ENCODE assay signal across 8 cellular contexts in the genomic region with DNA sequence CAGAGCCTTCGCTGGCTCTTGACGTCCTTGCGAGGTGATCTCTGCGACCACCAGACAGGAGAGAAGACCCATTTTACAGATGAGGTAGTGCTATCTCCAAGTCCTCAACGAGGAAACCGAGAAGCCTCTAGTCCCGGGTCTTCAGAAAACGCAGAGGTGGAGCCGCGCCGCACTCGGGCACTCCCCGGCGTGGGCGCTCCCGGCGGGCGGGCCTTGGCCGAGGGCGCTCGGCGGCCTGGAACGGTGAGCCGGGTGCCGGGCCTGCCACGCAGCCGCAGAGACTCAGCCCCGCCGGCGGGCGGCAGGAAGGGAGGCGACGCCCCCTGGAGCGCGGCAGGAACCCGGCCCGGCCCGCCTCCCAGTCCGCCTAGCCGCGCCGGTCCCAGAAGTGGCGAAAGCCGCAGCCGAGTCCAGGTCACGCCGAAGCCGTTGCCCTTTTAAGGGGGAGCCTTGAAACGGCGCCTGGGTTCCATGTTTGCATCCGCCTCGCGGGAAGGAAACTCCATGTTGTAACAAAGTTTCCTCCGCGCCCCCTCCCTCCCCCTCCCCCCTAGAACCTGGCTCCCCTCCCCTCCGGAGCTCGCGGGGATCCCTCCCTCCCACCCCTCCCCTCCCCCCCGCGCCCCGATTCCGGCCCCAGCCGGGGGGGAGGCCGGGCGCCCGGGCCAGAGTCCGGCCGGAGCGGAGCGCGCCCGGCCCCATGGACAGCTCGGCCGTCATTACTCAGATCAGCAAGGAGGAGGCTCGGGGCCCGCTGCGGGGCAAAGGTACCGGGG. TPM values are rescaled to one million over a fixed set of nuclear protein-coding genes. Genes with fewer than 3 reads are reported as not detected.
A peak's percentile ranks its signal among the peaks of the same experiment; 100 is the strongest.
DNase-seq lines count a peak whose midpoint lies in the region; ATAC-seq lines count a peak whose summit lies in the region.

A gene with protein sequence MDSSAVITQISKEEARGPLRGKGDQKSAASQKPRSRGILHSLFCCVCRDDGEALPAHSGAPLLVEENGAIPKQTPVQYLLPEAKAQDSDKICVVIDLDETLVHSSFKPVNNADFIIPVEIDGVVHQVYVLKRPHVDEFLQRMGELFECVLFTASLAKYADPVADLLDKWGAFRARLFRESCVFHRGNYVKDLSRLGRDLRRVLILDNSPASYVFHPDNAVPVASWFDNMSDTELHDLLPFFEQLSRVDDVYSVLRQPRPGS (plus strand): TSS at position 478 of the 776 bp plus-strand sequence. CDS start 223 bp downstream, at position 701.

- peak; percentile 27 for ATAC-seq in GM21786 (IDR thresholded peaks at IDR 0.05; ENCODE audit: unreplicated experiment)
- peak; percentile 45 for ATAC-seq in naive thymus-derived CD4-positive, alpha-beta T cell
- ATAC-seq in stimulated activated naive B cell treated with anti-CD40 and anti-IgM and Interleukin-4, amounts not matched to agents 10 μg/mL and 1 μg/mL and 100 μg/mL, for 72 hours (replicated peaks) = peak; percentile 65 to 66

- H3K36me3 ChIP-seq in Karpas-422 (ENCODE audit: insufficient read depth, low read length) = peaks cover 12% of the 10 kb centered on the region; the same call in 1 of the 2 replicates
- H3K36me3 ChIP-seq in naive thymus-derived CD4-positive, alpha-beta T cell (ENCODE audit: control insufficient read depth in 2 of 3, insufficient read depth in 3 of 3, low read length in 3 of 3) = peaks cover 0 to 35% (median 0%) of the 10 kb centered on the region in 3 experiments

- peak within 1 kb of the TSS; percentile 95 for H3K4me2 ChIP-seq in Karpas-422 (ENCODE audit: low read depth, low read length, poor library complexity, severe bottlenecking)

- H3K27me3 Mint-ChIP-seq in naive thymus-derived CD4-positive, alpha-beta T cell = no peaks in the 10 kb centered on the region
- peaks cover 0 to 7% of the 10 kb centered on the region in 2 donors for H3K27me3 Mint-ChIP-seq in stimulated activated naive B cell treated with anti-CD40 and anti-IgM and Interleukin-4, amounts not matched to agents 10 μg/mL and 1 μg/mL and 100 μg/mL, for 72 hours

- POLR2A ChIA-PET in naive thymus-derived CD4-positive, alpha-beta T cell (lab: Charles Lee) = interaction anchor here (0.7 to 2.3 kb wide), 11 partner anchors 31 to 260 kb away, joined by 3 to 12 read pairs (median 3); a partner anchor contains a TSS

- H3K4me1 Mint-ChIP-seq in naive thymus-derived CD4-positive, alpha-beta T cell = peaks cover 24 to 58% (median 54%) of the 10 kb centered on the region in 7 donors
- H3K4me1 Mint-ChIP-seq in stimulated activated naive B cell treated with anti-CD40 and anti-IgM and Interleukin-4, amounts not matched to agents 10 μg/mL and 1 μg/mL and 100 μg/mL, for 72 hours = peaks cover 46 to 80% of the 10 kb centered on the region in 2 donors

- H3K27ac ChIP-seq in Karpas-422 (ENCODE audit: low read length) = peak within 1 kb of the TSS; percentile 86
- peak within 1 kb of the TSS; percentile 86 for H3K27ac ChIP-seq in naive thymus-derived CD4-positive, alpha-beta T cell (ENCODE audit: low read depth, low read length)

- no peaks in the 10 kb centered on the region for H3K9me3 Mint-ChIP-seq in naive thymus-derived CD4-positive, alpha-beta T cell
- no peaks in the 10 kb centered on the region for H3K9me3 Mint-ChIP-seq in stimulated activated naive B cell treated with anti-CD40 and anti-IgM and Interleukin-4, amounts not matched to agents 10 μg/mL and 1 μg/mL and 100 μg/mL, for 72 hours

- H3K4me3 Mint-ChIP-seq in naive thymus-derived CD4-positive, alpha-beta T cell = peak within 1 kb of the TSS; percentile 92 to 99 (median 95)
- peak within 1 kb of the TSS; percentile 96 to 99 for H3K4me3 Mint-ChIP-seq in stimulated activated naive B cell treated with anti-CD40 and anti-IgM and Interleukin-4, amounts not matched to agents 10 μg/mL and 1 μg/mL and 100 μg/mL, for 72 hours

- H3K4me1 ChIP-seq in Karpas-422 (ENCODE audit: low read length) = peaks cover 61% of the 10 kb centered on the region
- peaks cover 27 to 34% of the 10 kb centered on the region in 2 donors for H3K4me1 ChIP-seq in naive thymus-derived CD4-positive, alpha-beta T cell (ENCODE audit: control insufficient read depth in 2 of 2, insufficient read depth in 2 of 2, low read length in 2 of 2)

- H4K20me1 ChIP-seq in Karpas-422 (ENCODE audit: insufficient read depth, low read depth, low read length) = no peaks in the 10 kb centered on the region

- H3K27ac Mint-ChIP-seq in naive thymus-derived CD4-positive, alpha-beta T cell = peak within 1 kb of the TSS; percentile 93 to 100 (median 96)
- peak within 1 kb of the TSS; percentile 96 for H3K27ac Mint-ChIP-seq in stimulated activated naive B cell treated with anti-CD40 and anti-IgM and Interleukin-4, amounts not matched to agents 10 μg/mL and 1 μg/mL and 100 μg/mL, for 72 hours

- no peaks in the 10 kb centered on the region for H3K27me3 ChIP-seq in Karpas-422 (ENCODE audit: low read length)
- H3K27me3 ChIP-seq in naive thymus-derived CD4-positive, alpha-beta T cell (ENCODE audit: control insufficient read depth in 2 of 2, insufficient read depth in 2 of 2, low read length in 2 of 2) = no peaks in the 10 kb centered on the region

- H3K9ac ChIP-seq in Karpas-422 (ENCODE audit: low read length) = peak within 1 kb of the TSS; percentile 97

- intact Hi-C loops in naive thymus-derived CD4-positive, alpha-beta T cell (cut with micrococcal nuclease) = loop anchor here (1.0 to 5.0 kb wide), 10 partner anchors 42 to 1143 kb away; a partner anchor contains a TSS

- peak within 1 kb of the TSS; percentile 99 for H2AFZ ChIP-seq in Karpas-422 (ENCODE audit: low read length)

- peaks cover 25% of the 10 kb centered on the region for H3K79me2 ChIP-seq in Karpas-422 (ENCODE audit: low read length)

- CTCF ChIA-PET in naive thymus-derived CD4-positive, alpha-beta T cell (lab: Charles Lee) = interaction anchor here (0.6 kb wide), 1 partner anchor 894 kb away, joined by 3 read pairs; no protein-coding TSS in a partner anchor

- H3K36me3 Mint-ChIP-seq in naive thymus-derived CD4-positive, alpha-beta T cell = peaks cover 0 to 23% (median 0%) of the 10 kb centered on the region in 5 donors
- H3K36me3 Mint-ChIP-seq in stimulated activated naive B cell treated with anti-CD40 and anti-IgM and Interleukin-4, amounts not matched to agents 10 μg/mL and 1 μg/mL and 100 μg/mL, for 72 hours = peaks cover 17 to 20% of the 10 kb centered on the region in 2 donors

- peak within 1 kb of the TSS; percentile 94 for H3K4me3 ChIP-seq in Karpas-422 (ENCODE audit: low read length)
- H3K4me3 ChIP-seq in naive thymus-derived CD4-positive, alpha-beta T cell (ENCODE audit: low read length) = peak within 1 kb of the TSS; percentile 71

- no peaks in the 10 kb centered on the region for H3K9me3 ChIP-seq in Karpas-422 (ENCODE audit: low read length)
- no peaks in the 10 kb centered on the region for H3K9me3 ChIP-seq in naive thymus-derived CD4-positive, alpha-beta T cell (ENCODE audit: control insufficient read depth in 2 of 3, low read length in 3 of 3)

- DNase-seq in DMS79 (lab: John Stamatoyannopoulos, UW) (peak; percentile 82), Karpas-422 (peak; percentile 98), RPMI8226 (peak; percentile 94), fibroblast of gingiva (ENCODE audit: low read depth) (peak; percentile 98)
- peak; percentile 84 to 85 for DNase-seq in activated T-helper 1 cell treated with anti-CD3 and anti-CD28 coated beads, Interleukin-2, amount 50 U/mL, for 16 hours (ENCODE audit: low read depth in 1 of 2, low spot score in 1 of 2)
- peak; percentile 75 to 95 (median 91) for DNase-seq in naive thymus-derived CD4-positive, alpha-beta T cell
- DNase-seq in stimulated activated naive B cell treated with anti-CD40 and anti-IgM and Interleukin-4, amounts not matched to agents 10 μg/mL and 1 μg/mL and 100 μg/mL, for 72 hours = peak; percentile 90

- H3K9me2 ChIP-seq in Karpas-422 (replicated peaks; ENCODE audit: insufficient read depth, low read length) = no peaks in the 10 kb centered on the region

RNA-seq across cellular contexts. Expression of the gene that starts here (rescaled TPM):
- 46.3 and 72.6 TPM in 2 replicates for total RNA-seq in Karpas-422 (2014; rRNA removed; shearing (Covaris generic); ENCODE audit: low replicate concordance)
- total RNA-seq in naive thymus-derived CD4-positive, alpha-beta T cell = 100 to 1,000 TPM; 110 to 219 (median 156) TPM
- 10 to 100 TPM; 22.5 TPM for polyA plus RNA-seq in naive thymus-derived CD4-positive, alpha-beta T cell

Comparison
In these comparisons a context has a peak if more than half of its experiments do, and no peak if none do; other contexts are left out.
1. Peak in every context shown above with its lines: DNase-seq, ATAC-seq, H3K4me3 ChIP-seq and H3K27ac ChIP-seq.